16 cellular contexts compared by ENCODE assay signal in the genomic region with DNA sequence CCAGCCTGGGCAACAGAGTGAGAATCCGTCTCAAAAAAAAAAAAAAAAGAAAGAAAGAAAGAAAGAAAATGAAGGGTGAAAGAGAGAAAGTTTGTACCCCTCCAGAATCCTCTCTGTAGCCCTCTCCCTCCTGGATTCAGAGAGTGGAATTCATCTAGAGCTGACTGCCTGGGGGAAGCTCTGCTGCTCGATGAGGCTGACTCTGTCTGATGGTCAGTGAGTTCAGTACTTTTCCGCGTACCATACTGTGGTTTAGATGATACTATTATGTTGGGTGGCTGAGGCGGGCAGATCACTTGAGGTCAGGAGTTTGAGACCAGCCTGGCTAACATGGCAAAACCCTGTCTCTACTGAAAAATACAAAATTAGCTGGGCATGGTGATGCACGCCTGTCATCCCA. TPM values are rescaled to one million over a fixed set of nuclear protein-coding genes. Genes with fewer than 3 reads are reported as not detected.
DNase-seq lines count a peak whose midpoint lies in the region; TF ChIP-seq lines count a peak whose summit lies in the region.
"Had no signal": no experiment of that assay in that cellular context is flagged by ENCODE, and none has a peak within 500 bp of the region (broad histone marks: within the 10 kb centered on the region; RNA-seq: fewer than 3 reads in every experiment).

No MANE protein-coding gene starts in this region.

- H3K27ac ChIP-seq in BLaER1, result 0 out of 2 replicates have a peak overlapping the region, but pooled peaks have one; percentile 69
- H3K27ac ChIP-seq in KMS-11, result 0 out of 2 replicates have a peak overlapping the region, but pooled peaks have one; percentile 27
- peak overlapping the region in 52 of 59 donors; percentile 16 to 96 (median 89) for H3K27ac ChIP-seq in dorsolateral prefrontal cortex
- no peak overlapping the region for H3K27ac ChIP-seq in osteoblast (ENCODE audit: low read depth, low read length)

- H3K4me3 ChIP-seq in BLaER1 (no peak overlapping the region), KMS-11 (IDR thresholded peaks at IDR 0.05; ENCODE audit: insufficient read depth, low read depth, low read length) (no peak overlapping the region), dorsolateral prefrontal cortex (no peak overlapping the region), osteoblast (ENCODE audit: insufficient read depth, low read length) (no peak overlapping the region)
- H3K4me3 ChIP-seq: GM12878, HAP-1 had no signal

- H3K36me3 ChIP-seq in BLaER1, result peaks cover 89% of the 10 kb centered on the region
- H3K36me3 ChIP-seq in KMS-11 (ENCODE audit: insufficient read depth), result no peaks in the 10 kb centered on the region
- H3K36me3 ChIP-seq in osteoblast (ENCODE audit: insufficient read depth, low read length), result peaks cover 10% of the 10 kb centered on the region

- H4K20me1 ChIP-seq in BLaER1, result peaks cover 26% of the 10 kb centered on the region; the same call in 1 of the 2 replicates
- H4K20me1 ChIP-seq in KMS-11 (ENCODE audit: insufficient read depth), result no peaks in the 10 kb centered on the region
- H4K20me1 ChIP-seq in osteoblast (ENCODE audit: insufficient read depth, low read length), result peaks cover 14% of the 10 kb centered on the region

- H3K9ac ChIP-seq in BLaER1 (no peak overlapping the region; the same call in 1 of the 2 replicates), KMS-11 (no peak overlapping the region)

- TF ChIP-seq CTCF in KMS-11 (conservative IDR thresholded peaks at IDR 0.05; ENCODE audit: low read depth, low read length) (no peak), dorsolateral prefrontal cortex (IDR thresholded peaks at IDR 0.05 in 54 of 56, conservative IDR thresholded peaks at IDR 0.05 in 2 of 56; ENCODE audit: low read depth in 1 of 56, partially characterized antibody in 56 of 56) (no peak), osteoblast (IDR thresholded peaks at IDR 0.05; ENCODE audit: extremely low read depth, low read depth, low read length) (no peak)

- H3K4me1 ChIP-seq in BLaER1 (peaks cover 78% of the 10 kb centered on the region), KMS-11 (ENCODE audit: low read depth, poor library complexity, severe bottlenecking) (peaks cover 16% of the 10 kb centered on the region), osteoblast (ENCODE audit: insufficient read depth, low read length) (peaks cover 4% of the 10 kb centered on the region)
- H3K4me1 ChIP-seq: HAP-1 had no signal

- H3K9me3 ChIP-seq in BLaER1, result peaks cover 6% of the 10 kb centered on the region
- no peaks in the 10 kb centered on the region for H3K9me3 ChIP-seq in osteoblast (ENCODE audit: low read depth, low read length)
- H3K9me3 ChIP-seq: HAP-1 had no signal

- DNase-seq in dorsolateral prefrontal cortex (no peak), osteoblast (ENCODE audit: insufficient read length, low spot score, missing footprints) (peak; percentile 50), DMS114 treated with DMSO at 0.1 percent for 48 hours (lab: John Stamatoyannopoulos, UW; ENCODE audit: unreplicated experiment) (no peak), cerebellar nuclear complex (lab: John Stamatoyannopoulos, UW) (no peak)
- DNase-seq in stimulated activated CD4-positive, alpha-beta T cell treated with anti-CD3 and anti-CD28 coated beads, Interleukin-4, amount 100 ng/mL, for 1 hour, result no peak
- DNase-seq: 8988T; AML-193; C1 segment of cervical spinal cord; Calu3; CD4-positive, alpha-beta T cell; DMS 273 treated with DMSO at 0.1 percent for 48 hours; HFFc6 had no signal

- intact Hi-C loops in dorsolateral prefrontal cortex (cut with DNase I), result no loop called here

- no peaks in the 10 kb centered on the region for H3K27me3 ChIP-seq in BLaER1
- no peaks in the 10 kb centered on the region for H3K27me3 ChIP-seq in KMS-11 (ENCODE audit: insufficient read depth, low read depth)
- no peaks in the 10 kb centered on the region for H3K27me3 ChIP-seq in dorsolateral prefrontal cortex
- no peaks in the 10 kb centered on the region for H3K27me3 ChIP-seq in osteoblast (ENCODE audit: insufficient read depth, low read length)

- 0 out of 2 replicates have a peak, but pooled peaks cover 4% of the 10 kb centered on the region for H3K79me2 ChIP-seq in KMS-11 (ENCODE audit: insufficient read depth, low read depth)
- H3K79me2 ChIP-seq in osteoblast (ENCODE audit: insufficient read depth, low read length), result peaks cover 16% of the 10 kb centered on the region

- H2AFZ ChIP-seq in KMS-11 (ENCODE audit: low read depth) (no peak overlapping the region), osteoblast (ENCODE audit: low read length) (no peak overlapping the region)

- H3K4me2 ChIP-seq in BLaER1 (peak overlapping the region; percentile 55), KMS-11 (no peak overlapping the region), osteoblast (ENCODE audit: insufficient read depth, low read length) (no peak overlapping the region)

RNA-seq across cellular contexts. Expression of a gene that starts 14.8 kb away (rescaled TPM):
- total RNA-seq in dorsolateral prefrontal cortex, result 100 to 1,000 TPM in 117 of 120 experiments, 10 to 100 TPM in 3; 78.0 to 220 (median 129) TPM
- total RNA-seq in osteoblast, result 33.3 and 38.0 TPM in 2 replicates

RNA-seq across cellular contexts. Expression of a gene that starts 44.1 kb away (rescaled TPM):
- 10 to 100 TPM; 23.3 to 80.3 (median 41.6) TPM for total RNA-seq in dorsolateral prefrontal cortex
- 8.7 and 10.3 TPM in 2 replicates for total RNA-seq in osteoblast

RNA-seq across cellular contexts. Expression of a gene that starts 45.1 kb away (rescaled TPM):
- total RNA-seq in dorsolateral prefrontal cortex (10 to 100 TPM; 14.4 to 45.4 (median 27.2) TPM), osteoblast (9.7 and 10.9 TPM in 2 replicates)

RNA-seq across cellular contexts. Expression of a gene that starts 54.3 kb away (rescaled TPM):
- 10 to 100 TPM in 65 of 120 experiments, 1 to 10 TPM in 55; 3.2 to 31.5 (median 10.6) TPM for total RNA-seq in dorsolateral prefrontal cortex
- 0.36 and 0.59 TPM in 2 replicates for total RNA-seq in osteoblast
